Comparison of ENCODE assay signal across 21 cellular contexts in the genomic region with DNA sequence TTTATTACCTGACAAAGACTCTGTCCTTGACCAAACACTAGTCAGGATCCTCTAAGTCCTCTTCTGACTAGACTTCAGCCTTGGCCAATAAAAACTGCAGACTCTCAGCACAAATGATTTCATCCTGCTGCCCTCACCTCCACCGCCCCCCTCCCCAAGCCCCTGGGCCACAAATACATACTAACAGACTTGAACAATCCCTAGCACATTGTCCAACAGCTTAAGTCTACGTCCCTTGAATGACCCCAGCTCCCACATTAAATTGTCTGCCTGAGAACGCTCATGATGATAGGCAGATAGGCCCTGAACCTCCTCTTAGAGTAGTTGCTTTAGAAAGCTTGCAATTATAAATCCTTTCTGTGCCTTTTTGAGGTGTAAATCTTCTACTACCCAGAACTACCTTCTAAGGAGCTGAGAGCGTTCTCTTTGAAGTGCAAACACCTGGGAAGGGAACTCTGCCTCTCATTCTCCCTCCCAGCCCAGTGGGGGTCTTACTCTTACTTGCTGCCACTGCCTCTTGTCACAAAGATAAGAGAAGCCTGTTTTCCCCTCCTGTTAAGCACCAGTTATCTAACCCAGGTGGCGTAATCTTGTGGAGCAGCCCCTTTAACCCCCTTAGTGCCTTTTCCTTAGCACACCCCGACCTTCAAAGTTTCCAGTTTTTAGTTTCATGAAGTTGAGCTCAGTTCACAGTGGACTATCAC.
DNase-seq lines count a peak whose midpoint lies in the region; ATAC-seq and TF ChIP-seq lines count a peak whose summit lies in the region.
"Had no signal": no experiment of that assay in that cellular context is flagged by ENCODE, and none has a peak within 500 bp of the region (broad histone marks: within the 10 kb centered on the region; RNA-seq: fewer than 3 reads in every experiment).

No MANE protein-coding gene starts in this region.

- peaks cover 17% of the 10 kb centered on the region for H3K4me1 Mint-ChIP-seq in mesothelial cell of epicardium
- no peaks in the 10 kb centered on the region for H3K4me1 Mint-ChIP-seq in naive thymus-derived CD8-positive, alpha-beta T cell
- H3K4me1 Mint-ChIP-seq: CD14-positive monocyte had no signal

- ATAC-seq in HG02678 (IDR thresholded peaks at IDR 0.05; ENCODE audit: unreplicated experiment) (no peak), HG03565 (IDR thresholded peaks at IDR 0.05; ENCODE audit: unreplicated experiment) (no peak)
- no peak for ATAC-seq in naive thymus-derived CD8-positive, alpha-beta T cell
- ATAC-seq: A549 had no signal

- H3K4me3 ChIP-seq in H7 (ENCODE audit: insufficient read depth, low read depth, low read length) = no peak overlapping the region
- H3K4me3 ChIP-seq: A549, MG63 had no signal

- no peaks in the 10 kb centered on the region for H3K36me3 ChIP-seq in H7 (replicated peaks; ENCODE audit: control insufficient read depth, insufficient read depth, low read length)
- H3K36me3 ChIP-seq: MG63 had no signal

- H3K4me3 Mint-ChIP-seq in mesothelial cell of epicardium = no peak overlapping the region
- H3K4me3 Mint-ChIP-seq in naive thymus-derived CD8-positive, alpha-beta T cell = no peak overlapping the region
- H3K4me3 Mint-ChIP-seq: CD14-positive monocyte, HFFc6 had no signal

- H3K36me3 Mint-ChIP-seq in mesothelial cell of epicardium = no peaks in the 10 kb centered on the region
- H3K36me3 Mint-ChIP-seq in naive thymus-derived CD8-positive, alpha-beta T cell = no peaks in the 10 kb centered on the region
- H3K36me3 Mint-ChIP-seq: CD14-positive monocyte had no signal

- H3K9me3 Mint-ChIP-seq in mesothelial cell of epicardium = no peaks in the 10 kb centered on the region
- H3K9me3 Mint-ChIP-seq in naive thymus-derived CD8-positive, alpha-beta T cell = peaks cover 0 to 12% (median 4%) of the 10 kb centered on the region in 9 donors

- POLR2A ChIA-PET in naive thymus-derived CD8-positive, alpha-beta T cell (lab: Charles Lee) = no interaction called here

- H3K27ac Mint-ChIP-seq in mesothelial cell of epicardium = peak overlapping the region; percentile 89
- H3K27ac Mint-ChIP-seq in naive thymus-derived CD8-positive, alpha-beta T cell = no peak overlapping the region
- H3K27ac Mint-ChIP-seq: CD14-positive monocyte, HFFc6 had no signal

- TF ChIP-seq CTCF in mesothelial cell of epicardium (IDR thresholded peaks at IDR 0.05; ENCODE audit: unreplicated experiment) = no peak

- no peaks in the 10 kb centered on the region for H3K27me3 Mint-ChIP-seq in mesothelial cell of epicardium (ENCODE audit: low read depth)
- H3K27me3 Mint-ChIP-seq in naive thymus-derived CD8-positive, alpha-beta T cell = no peaks in the 10 kb centered on the region

- DNase-seq in H7 (peak; percentile 19), NCI-H82 treated with DMSO at 0.1 percent for 48 hours (lab: John Stamatoyannopoulos, UW; ENCODE audit: unreplicated experiment) (peak; percentile 16), iPS DF 19.7 (ENCODE audit: low read depth, low spot score) (peak; percentile 84), mesothelial cell of epicardium (ENCODE audit: low spot score in 2 of 2, unreplicated experiment in 2 of 2) (no peak), mesenteric fat pad (ENCODE audit: low spot score) (no peak)
- DNase-seq in naive thymus-derived CD8-positive, alpha-beta T cell = no peak
- DNase-seq: DMS 273 treated with DMSO at 0.1 percent for 48 hours, GF-D8, GOT3, HFFc6, IMR-90, Karpas-422, MG63, NCI-H1092, NCI-H2107, NCI-H446, NCI-H69 had no signal

- H3K27me3 ChIP-seq in H7 (ENCODE audit: control insufficient read depth, insufficient read depth, low read length) = peaks cover 1% of the 10 kb centered on the region; the same call in 1 of the 2 replicates
- H3K27me3 ChIP-seq: MG63 had no signal

Comparison
In these comparisons a context has a peak if more than half of its experiments do, and no peak if none do; other contexts are left out.
1. DNase-seq: peak in H7 (single experiment), NCI-H82 treated with DMSO at 0.1 percent for 48 hours (single experiment) and iPS DF 19.7 (single experiment); none in mesothelial cell of epicardium (0 of 2), naive thymus-derived CD8-positive, alpha-beta T cell (0 of 10) and mesenteric fat pad (single experiment).